Comparison of ENCODE assay signal across 10 cellular contexts in the genomic region with DNA sequence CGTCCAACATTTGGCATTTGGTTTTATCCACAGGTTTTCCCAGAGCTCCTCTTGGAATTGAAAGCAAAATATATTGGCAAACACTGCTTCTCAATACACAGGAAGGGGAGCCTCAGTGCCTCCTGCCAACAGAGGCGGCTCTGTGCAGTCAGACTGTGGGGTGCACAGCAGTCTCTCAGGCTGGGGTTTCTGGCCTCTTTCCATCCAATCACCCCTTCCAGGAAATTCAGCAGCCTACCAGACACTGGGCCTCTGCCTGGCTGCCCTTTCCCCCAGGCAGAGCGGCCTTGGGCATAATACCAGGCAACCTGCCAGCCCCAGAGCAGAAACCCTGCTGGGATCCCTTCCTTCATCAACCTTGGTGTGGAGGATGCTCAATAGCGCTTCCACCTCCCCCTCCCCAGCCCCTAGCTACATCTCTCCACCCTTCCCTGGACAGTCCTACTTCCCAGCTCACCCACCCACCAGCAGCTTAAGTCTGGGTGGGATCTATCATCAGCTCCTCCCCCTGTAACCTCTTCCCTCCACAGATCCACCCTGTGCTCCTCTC. TPM values are rescaled to one million over a fixed set of nuclear protein-coding genes. Genes with fewer than 3 reads are reported as not detected.
DNase-seq lines count a peak whose midpoint lies in the region; ATAC-seq, FAIRE-seq and TF ChIP-seq lines count a peak whose summit lies in the region.
"Had no signal": no experiment of that assay in that cellular context is flagged by ENCODE, and none has a peak within 500 bp of the region (broad histone marks: within the 10 kb centered on the region; RNA-seq: fewer than 3 reads in every experiment).

No MANE protein-coding gene starts in this region.

- no peaks in the 10 kb centered on the region for H3K27me3 Mint-ChIP-seq in activated naive CD4-positive, alpha-beta T cell treated with anti-CD3 and anti-CD28 coated beads for 36 hours (ENCODE audit: low read depth)

- H3K27ac Mint-ChIP-seq in activated naive CD4-positive, alpha-beta T cell treated with anti-CD3 and anti-CD28 coated beads for 36 hours, result peak overlapping the region; percentile 51

- TF ChIP-seq POLR2A in HepG2 (IDR thresholded peaks at IDR 0.05; ENCODE audit: insufficient read depth in 1 of 2, low read depth in 2 of 2, low read length in 2 of 2), result no peak

- H3K79me2 ChIP-seq in HepG2 (ENCODE audit: insufficient read depth, low read length), result no peaks in the 10 kb centered on the region

- no peak for FAIRE-seq in HepG2 (lab: Jason Lieb, UNC)

- no peak overlapping the region for H2AFZ ChIP-seq in HepG2 (ENCODE audit: low read length)

- H3K36me3 ChIP-seq in HepG2 (replicated peaks in 1 of 2; ENCODE audit: control insufficient read depth in 1 of 2, insufficient read depth in 2 of 2, low read length in 2 of 2), result peaks cover 13 to 61% of the 10 kb centered on the region in 2 experiments

- H3K9me3 ChIP-seq in HepG2 (ENCODE audit: low read length), result no peaks in the 10 kb centered on the region
- H3K9me3 ChIP-seq: SJCRH30 had no signal

- intact Hi-C loops in activated naive CD4-positive, alpha-beta T cell treated with anti-CD3 and anti-CD28 coated beads for 36 hours (cut with micrococcal nuclease), result no loop called here
- intact Hi-C loops in HepG2 (cut with micrococcal nuclease; ENCODE audit: unreplicated experiment), result no loop called here

- CTCF ChIA-PET in activated naive CD4-positive, alpha-beta T cell treated with anti-CD3 and anti-CD28 coated beads for 36 hours (lab: Charles Lee), result interaction anchor here (0.6 to 0.8 kb wide), 2 partner anchors 14 to 20 kb away, joined by 3 to 4 read pairs; no protein-coding TSS in a partner anchor
- CTCF ChIA-PET in HepG2 (lab: Yijun Ruan, JAX; ENCODE audit: low intra/inter-chr PET ratio, low total read pairs), result no interaction called here

- no peaks in the 10 kb centered on the region for H4K20me1 ChIP-seq in HepG2 (ENCODE audit: insufficient read depth, low read length)

- H3K4me1 ChIP-seq in HepG2 (ENCODE audit: insufficient read depth, low read length), result peaks cover 18% of the 10 kb centered on the region
- H3K4me1 ChIP-seq: SJCRH30 had no signal

- no TSS peak for BruUV-seq in HepG2 (replicated peaks; lab: Mats Ljungman, UMichigan)

- H3K4me2 ChIP-seq in HepG2 (ENCODE audit: low read depth, low read length), result no peak overlapping the region

- POLR2A ChIA-PET in HepG2 (lab: Yijun Ruan, JAX), result no interaction called here

- H3K27ac ChIP-seq in HepG2 (ENCODE audit: extremely low read length, insufficient read depth, low read length) (no peak overlapping the region), substantia nigra (ENCODE audit: low read depth, low read length, poor library complexity, severe bottlenecking) (peak overlapping the region; percentile 47)
- H3K27ac ChIP-seq: SJCRH30 had no signal

- H3K36me3 Mint-ChIP-seq in activated naive CD4-positive, alpha-beta T cell treated with anti-CD3 and anti-CD28 coated beads for 36 hours (ENCODE audit: low read depth), result peaks cover 25% of the 10 kb centered on the region

- H3K27me3 ChIP-seq in HepG2 (ENCODE audit: control insufficient read depth in 1 of 2, insufficient read depth in 2 of 2, low read length in 2 of 2), result no peaks in the 10 kb centered on the region
- H3K27me3 ChIP-seq: SJCRH30 had no signal

- TF ChIP-seq CTCF in HepG2 (CRISPR knock-in tag; IDR thresholded peaks at IDR 0.05), result no peak

- H3K9me3 Mint-ChIP-seq in activated naive CD4-positive, alpha-beta T cell treated with anti-CD3 and anti-CD28 coated beads for 36 hours, result no peaks in the 10 kb centered on the region

- H3K4me3 ChIP-seq in HepG2 (replicated peaks in 1 of 3; ENCODE audit: insufficient read depth in 1 of 3, low read depth in 2 of 3, low read length in 3 of 3), result no peak overlapping the region
- H3K4me3 ChIP-seq: SJCRH30 had no signal

- no peak overlapping the region for H3K9ac ChIP-seq in HepG2 (ENCODE audit: insufficient read depth, low read depth, low read length)

- no peak overlapping the region for H3K4me3 Mint-ChIP-seq in activated naive CD4-positive, alpha-beta T cell treated with anti-CD3 and anti-CD28 coated beads for 36 hours

- in situ Hi-C loops in HepG2 (cut with HindIII; ENCODE audit: extremely low pct_ligation_motif_present, low pct_unique_long_range_greater_than_20kb), result no loop called here

- no peak for TF ChIP-seq RAD21 in HepG2 (CRISPR knock-in tag; IDR thresholded peaks at IDR 0.05)

- no peak for DNase-seq in activated naive CD4-positive, alpha-beta T cell treated with anti-CD3 and anti-CD28 coated beads for 36 hours
- no peak for DNase-seq in activated naive CD4-positive, alpha-beta T cell (lab: John Stamatoyannopoulos, UW)
- DNase-seq in anterior cingulate cortex (lab: John Stamatoyannopoulos, UW), result peak in 53 of 58 donors; percentile 22 to 91 (median 71)
- DNase-seq in HepG2 (ENCODE audit: low spot score), result no peak
- peak in 45 of 49 donors; percentile 7 to 94 (median 59) for DNase-seq in substantia nigra (lab: John Stamatoyannopoulos, UW)
- DNase-seq in KG1 (lab: John Stamatoyannopoulos, UW), result no peak
- DNase-seq in RPMI8226, result no peak

- no peaks in the 10 kb centered on the region for H3K4me1 Mint-ChIP-seq in activated naive CD4-positive, alpha-beta T cell treated with anti-CD3 and anti-CD28 coated beads for 36 hours (ENCODE audit: low read depth)

- TF ChIP-seq EP300 in HepG2 (IDR thresholded peaks at IDR 0.05; ENCODE audit: low read depth in 2 of 2, low read length in 2 of 2) (no peak), HepG2 (CRISPR knock-in tag; IDR thresholded peaks at IDR 0.05; ENCODE audit: borderline replicate concordance) (no peak)

- WGBS in HepG2 (ENCODE audit: low lambda C conversion rate), result 95% methylated on average over 4 of the region's 4 CpGs

- ATAC-seq in HepG2 (peak; percentile 14; the same call in 2 of the 3 replicates), HG03571 (IDR thresholded peaks at IDR 0.05; ENCODE audit: unreplicated experiment) (no peak)

RNA-seq across cellular contexts. Expression of gene RAPSN, which starts 17.8 kb away (rescaled TPM):
- not detected for total RNA-seq in activated naive CD4-positive, alpha-beta T cell treated with anti-CD3 and anti-CD28 coated beads for 36 hours
- total RNA-seq in HepG2 (2016; rRNA removed; fragmentation: Illumina TruSeq; extraction: Trizol), result 0.60 and 1.2 TPM in 2 replicates
- 0.91 and 1.4 TPM in 2 replicates for total RNA-seq in HepG2 (2016; cell fraction: cytosol; rRNA removed; fragmentation: Illumina TruSeq; extraction: Trizol; ENCODE audit: low read depth)
- 1.0 and 1.7 TPM in 2 replicates for total RNA-seq in HepG2 (2016; cell fraction: insoluble cytoplasmic fraction; rRNA removed; fragmentation: Illumina TruSeq; extraction: Trizol)
- total RNA-seq in HepG2 (2016; cell fraction: membrane; rRNA removed; fragmentation: Illumina TruSeq; extraction: Trizol), result 1.2 and 1.4 TPM in 2 replicates
- total RNA-seq in HepG2 (2016; cell fraction: nucleus; rRNA removed; fragmentation: Illumina TruSeq; extraction: Trizol), result 0.72 and 1.2 TPM in 2 replicates
- 0.15 and 0.40 TPM in 2 replicates for polyA plus RNA-seq in HepG2 (2011; rRNA removed)
- 0.13 and 0.14 TPM in 2 replicates for polyA plus RNA-seq in HepG2 (2011; cell fraction: cytosol; rRNA removed)
- 0.77 and 1.1 TPM in 2 replicates for polyA plus RNA-seq in HepG2 (2011; cell fraction: nucleus; rRNA removed)
- 0.79 and 0.80 TPM in 2 replicates for polyA plus RNA-seq in HepG2 (2012)
- 0.51 and 1.2 TPM in 2 replicates for polyA plus RNA-seq in HepG2 (2016; cell fraction: cytosol; fragmentation: Illumina TruSeq; extraction: Trizol; ENCODE audit: low read depth)
- polyA plus RNA-seq in HepG2 (2016; cell fraction: insoluble cytoplasmic fraction; fragmentation: Illumina TruSeq; extraction: Trizol; ENCODE audit: low read depth), result 0.83 and 0.93 TPM in 2 replicates
- 0.44 TPM in 1 of 2 replicates, not detected in the other for polyA plus RNA-seq in HepG2 (2016; cell fraction: membrane; fragmentation: Illumina TruSeq; extraction: Trizol; ENCODE audit: low read depth)
- 2.3 and 3.6 TPM in 2 replicates for polyA plus RNA-seq in HepG2 (2016; cell fraction: nucleus; fragmentation: Illumina TruSeq; extraction: Trizol; ENCODE audit: insufficient read depth, low read depth)
- 0.16 and 0.64 TPM in 2 replicates for polyA minus RNA-seq in HepG2 (2011; rRNA and poly(A)+ RNA removed; ENCODE audit: low replicate concordance)
- not detected in 2 replicates for polyA minus RNA-seq in HepG2 (2011; cell fraction: cytosol; rRNA and poly(A)+ RNA removed)
- 0.75 and 1.2 TPM in 2 replicates for polyA minus RNA-seq in HepG2 (2011; cell fraction: nucleus; rRNA and poly(A)+ RNA removed)
- polyA plus RNA-seq: neural cell had no signal

RNA-seq across cellular contexts. Expression of gene PSMC3, which starts 40.5 kb away (rescaled TPM):
- total RNA-seq in activated naive CD4-positive, alpha-beta T cell treated with anti-CD3 and anti-CD28 coated beads for 36 hours, result 100 to 1,000 TPM; 127 to 129 TPM
- total RNA-seq in HepG2 (2016; rRNA removed; fragmentation: Illumina TruSeq; extraction: Trizol), result 214 and 279 TPM in 2 replicates
- total RNA-seq in HepG2 (2016; cell fraction: cytosol; rRNA removed; fragmentation: Illumina TruSeq; extraction: Trizol; ENCODE audit: low read depth), result 50.9 and 53.3 TPM in 2 replicates
- total RNA-seq in HepG2 (2016; cell fraction: insoluble cytoplasmic fraction; rRNA removed; fragmentation: Illumina TruSeq; extraction: Trizol), result 219 and 288 TPM in 2 replicates
- 67.5 and 75.1 TPM in 2 replicates for total RNA-seq in HepG2 (2016; cell fraction: membrane; rRNA removed; fragmentation: Illumina TruSeq; extraction: Trizol)
- 86.3 and 92.9 TPM in 2 replicates for total RNA-seq in HepG2 (2016; cell fraction: nucleus; rRNA removed; fragmentation: Illumina TruSeq; extraction: Trizol)
- polyA plus RNA-seq in HepG2 (2011; rRNA removed), result 66.7 and 75.8 TPM in 2 replicates
- 95.2 and 102 TPM in 2 replicates for polyA plus RNA-seq in HepG2 (2011; cell fraction: cytosol; rRNA removed)
- polyA plus RNA-seq in HepG2 (2011; cell fraction: nucleus; rRNA removed), result 41.7 and 44.9 TPM in 2 replicates
- polyA plus RNA-seq in HepG2 (2012), result 71.8 and 98.0 TPM in 2 replicates
- polyA plus RNA-seq in HepG2 (2016; cell fraction: cytosol; fragmentation: Illumina TruSeq; extraction: Trizol; ENCODE audit: low read depth), result 52.7 and 54.7 TPM in 2 replicates
- polyA plus RNA-seq in HepG2 (2016; cell fraction: insoluble cytoplasmic fraction; fragmentation: Illumina TruSeq; extraction: Trizol; ENCODE audit: low read depth), result 298 and 314 TPM in 2 replicates
- polyA plus RNA-seq in HepG2 (2016; cell fraction: membrane; fragmentation: Illumina TruSeq; extraction: Trizol; ENCODE audit: low read depth), result 58.7 and 63.6 TPM in 2 replicates
- polyA plus RNA-seq in HepG2 (2016; cell fraction: nucleus; fragmentation: Illumina TruSeq; extraction: Trizol; ENCODE audit: insufficient read depth, low read depth), result 117 and 127 TPM in 2 replicates
- 52.6 and 310 TPM in 2 replicates for polyA minus RNA-seq in HepG2 (2011; rRNA and poly(A)+ RNA removed; ENCODE audit: low replicate concordance)
- polyA minus RNA-seq in HepG2 (2011; cell fraction: cytosol; rRNA and poly(A)+ RNA removed), result 39.1 and 44.3 TPM in 2 replicates
- 51.1 and 58.3 TPM in 2 replicates for polyA minus RNA-seq in HepG2 (2011; cell fraction: nucleus; rRNA and poly(A)+ RNA removed)

RNA-seq across cellular contexts. Expression of gene SLC39A13, which starts 58.4 kb away (rescaled TPM):
- 1 to 10 TPM; 9.2 TPM for total RNA-seq in activated naive CD4-positive, alpha-beta T cell treated with anti-CD3 and anti-CD28 coated beads for 36 hours
- 7.2 and 15.3 TPM in 2 replicates for total RNA-seq in HepG2 (2016; rRNA removed; fragmentation: Illumina TruSeq; extraction: Trizol)
- 5.8 and 6.7 TPM in 2 replicates for total RNA-seq in HepG2 (2016; cell fraction: cytosol; rRNA removed; fragmentation: Illumina TruSeq; extraction: Trizol; ENCODE audit: low read depth)
- 5.9 and 15.1 TPM in 2 replicates for total RNA-seq in HepG2 (2016; cell fraction: insoluble cytoplasmic fraction; rRNA removed; fragmentation: Illumina TruSeq; extraction: Trizol)
- total RNA-seq in HepG2 (2016; cell fraction: membrane; rRNA removed; fragmentation: Illumina TruSeq; extraction: Trizol), result 12.4 and 12.8 TPM in 2 replicates
- total RNA-seq in HepG2 (2016; cell fraction: nucleus; rRNA removed; fragmentation: Illumina TruSeq; extraction: Trizol), result 13.7 and 15.1 TPM in 2 replicates
- polyA plus RNA-seq in HepG2 (2011; rRNA removed), result 30.5 and 40.7 TPM in 2 replicates
- polyA plus RNA-seq in HepG2 (2011; cell fraction: cytosol; rRNA removed), result 23.0 and 34.8 TPM in 2 replicates
- polyA plus RNA-seq in HepG2 (2011; cell fraction: nucleus; rRNA removed), result 143 and 176 TPM in 2 replicates
- 13.2 and 20.5 TPM in 2 replicates for polyA plus RNA-seq in HepG2 (2012)
- 9.4 and 9.7 TPM in 2 replicates for polyA plus RNA-seq in HepG2 (2016; cell fraction: cytosol; fragmentation: Illumina TruSeq; extraction: Trizol; ENCODE audit: low read depth)
- 6.9 and 7.7 TPM in 2 replicates for polyA plus RNA-seq in HepG2 (2016; cell fraction: insoluble cytoplasmic fraction; fragmentation: Illumina TruSeq; extraction: Trizol; ENCODE audit: low read depth)
- 11.6 and 15.3 TPM in 2 replicates for polyA plus RNA-seq in HepG2 (2016; cell fraction: membrane; fragmentation: Illumina TruSeq; extraction: Trizol; ENCODE audit: low read depth)
- polyA plus RNA-seq in HepG2 (2016; cell fraction: nucleus; fragmentation: Illumina TruSeq; extraction: Trizol; ENCODE audit: insufficient read depth, low read depth), result 31.2 and 34.6 TPM in 2 replicates
- 14.8 and 27.8 TPM in 2 replicates for polyA minus RNA-seq in HepG2 (2011; rRNA and poly(A)+ RNA removed; ENCODE audit: low replicate concordance)
- 8.2 and 8.5 TPM in 2 replicates for polyA minus RNA-seq in HepG2 (2011; cell fraction: cytosol; rRNA and poly(A)+ RNA removed)
- 15.2 and 17.7 TPM in 2 replicates for polyA minus RNA-seq in HepG2 (2011; cell fraction: nucleus; rRNA and poly(A)+ RNA removed)

Comparison
In these comparisons a context has a peak if more than half of its experiments do, and no peak if none do; other contexts are left out.
1. DNase-seq: peak in anterior cingulate cortex (53 of 58) and substantia nigra (45 of 49); none in activated naive CD4-positive, alpha-beta T cell treated with anti-CD3 and anti-CD28 coated beads for 36 hours (single experiment), activated naive CD4-positive, alpha-beta T cell (0 of 4), HepG2 (single experiment), KG1 (single experiment) and RPMI8226 (single experiment).